Comparison of ENCODE assay signal across 8 cellular contexts in genomic region chr9:129225815-129226214, GRCh38. TPM values are rescaled to one million over a fixed set of nuclear protein-coding genes. Genes with fewer than 3 reads are reported as not detected.
DNase-seq lines count a peak whose midpoint lies in the region; ATAC-seq and TF ChIP-seq lines count a peak whose summit lies in the region.

No MANE protein-coding gene starts in this region.

- H3K4me1 ChIP-seq in HEK293 (ENCODE audit: control insufficient read depth, insufficient read depth, low read length) = no peaks in the 10 kb centered on the region
- peaks cover 10% of the 10 kb centered on the region for H3K4me1 ChIP-seq in ovary (ENCODE audit: insufficient read depth)

- TF ChIP-seq CTCF in HEK293 (tag by site-specific recombination; IDR thresholded peaks at IDR 0.05) (no peak), ovary (IDR thresholded peaks at IDR 0.05) (no peak)

- peak; percentile 32 for ATAC-seq in esophagus mucosa
- no peak for ATAC-seq in GM19351 (IDR thresholded peaks at IDR 0.05; ENCODE audit: unreplicated experiment)
- ATAC-seq in GM19328 (IDR thresholded peaks at IDR 0.05; ENCODE audit: unreplicated experiment) = no peak

- no peak for TF ChIP-seq POLR2A in ovary (IDR thresholded peaks at IDR 0.05)

- H3K27ac ChIP-seq in HEK293 (ENCODE audit: extremely low read depth, low read depth, low read length) (no peak overlapping the region), ovary (peak overlapping the region in 1 of 2 donors; percentile 74)

- DNase-seq in activated CD4-positive, alpha-beta T cell treated with anti-CD3 and anti-CD28 coated beads, Interleukin-2, amount 50 U/mL, for 48 hours = peak; percentile 35 to 53
- DNase-seq in ovary (peak; percentile 74 to 87 (median 82)), OCI-M1 (lab: John Stamatoyannopoulos, UW) (no peak), NCI-H1694 (lab: John Stamatoyannopoulos, UW) (no peak)

- POLR2A ChIA-PET in HEK293 (lab: Yijun Ruan, JAX) = no interaction called here

- CTCF ChIA-PET in HEK293 (lab: Yijun Ruan, JAX) = interaction anchor here (0.6 kb wide), 1 partner anchor 327 kb away, joined by 5 read pairs; no protein-coding TSS in a partner anchor

- H3K27me3 ChIP-seq in ovary = no peaks in the 10 kb centered on the region

- no peak for TF ChIP-seq EP300 in ovary (IDR thresholded peaks at IDR 0.05)

- H3K9me3 ChIP-seq in HEK293 (ENCODE audit: control insufficient read depth, insufficient read depth, low read depth, low read length) = no peaks in the 10 kb centered on the region
- H3K9me3 ChIP-seq in ovary = no peaks in the 10 kb centered on the region

- intact Hi-C loops in ovary (cut with DNase I) = no loop called here

- H3K4me3 ChIP-seq in HEK293 (ENCODE audit: low read depth, low read length) = no peak overlapping the region
- H3K4me3 ChIP-seq in ovary = no peak overlapping the region

- H3K36me3 ChIP-seq in HEK293 (ENCODE audit: control insufficient read depth in 2 of 2, insufficient read depth in 1 of 2, low read length in 2 of 2) (no peaks in the 10 kb centered on the region), ovary (no peaks in the 10 kb centered on the region)

- 5 to 9% (median 6%) methylated on average over 12 of the region's 12 CpGs for WGBS in ovary, 3 donors

TF ChIP-seq in HEK293, 187 proteins besides CTCF, POLR2A, EP300 and RAD21:
- TF ChIP-seq EGR2 (tag by site-specific recombination; IDR thresholded peaks at IDR 0.05; ENCODE audit: low read depth) (0 out of 2 replicates have a peak, but pooled peaks have one; percentile 18), ZIC2 (tag by site-specific recombination; IDR thresholded peaks at IDR 0.05) (peak; percentile 88), ZNF664 (tag by site-specific recombination; IDR thresholded peaks at IDR 0.05) (no peak), ZFHX2 (tag by site-specific recombination; conservative IDR thresholded peaks at IDR 0.05) (peak; percentile 38), KLF17 (tag by site-specific recombination; IDR thresholded peaks at IDR 0.05) (0 out of 2 replicates have a peak, but pooled peaks have one; percentile 30), KLF1 (tag by site-specific recombination; IDR thresholded peaks at IDR 0.05) (peak; percentile 34; the same call in 1 of the 2 replicates), KLF9 (tag by site-specific recombination; IDR thresholded peaks at IDR 0.05; ENCODE audit: low read depth) (peak; percentile 55; the same call in 1 of the 2 replicates), RBAK (tag by site-specific recombination; IDR thresholded peaks at IDR 0.05) (no peak)

RNA-seq across cellular contexts. Expression of gene IER5L, which starts 47.8 kb away (rescaled TPM):
- total RNA-seq in esophagus mucosa (8.1 TPM), ovary (10 to 100 TPM; 15.4 to 74.3 (median 45.0) TPM)
- polyA plus RNA-seq in ovary = 10 to 100 TPM in 1 of 2 donors, 1 to 10 TPM in 1; 2.5 to 14.9 TPM

Comparison
In these comparisons a context has a peak if more than half of its experiments do, and no peak if none do; other contexts are left out.
1. DNase-seq: peak in activated CD4-positive, alpha-beta T cell treated with anti-CD3 and anti-CD28 coated beads, Interleukin-2, amount 50 U/mL, for 48 hours (2 of 2) and ovary (5 of 5); none in OCI-M1 (single experiment) and NCI-H1694 (single experiment).